8 cellular contexts compared by ENCODE assay signal in genomic region chr14:50083467-50084337, GRCh38. TPM values are rescaled to one million over a fixed set of nuclear protein-coding genes. Genes with fewer than 3 reads are reported as not detected.
A peak's percentile ranks its signal among the peaks of the same experiment; 100 is the strongest.
DNase-seq lines count a peak whose midpoint lies in the region; ATAC-seq and TF ChIP-seq lines count a peak whose summit lies in the region.

No MANE protein-coding gene starts in this region.

- peak overlapping the region; percentile 71 for H3K4me2 ChIP-seq in IMR-90 (ENCODE audit: low read depth, low read length)

- ATAC-seq in IMR-90 (ENCODE audit: low read depth), result peak; percentile 86

- CTCF ChIA-PET in IMR-90 (lab: Yijun Ruan, JAX), result no interaction called here
- CTCF ChIA-PET in activated naive CD4-positive, alpha-beta T cell treated with anti-CD3 and anti-CD28 coated beads for 36 hours (lab: Charles Lee), result interaction anchor here (0.5 to 3.7 kb wide), 10 partner anchors 10 to 225 kb away, joined by 3 to 34 read pairs (median 4); no protein-coding TSS in a partner anchor

- H3K27me3 ChIP-seq in IMR-90 (ENCODE audit: control insufficient read depth, insufficient read depth, low read length) (no peaks in the 10 kb centered on the region), spleen (replicated peaks in 1 of 7) (no peaks in the 10 kb centered on the region)

- WGBS in IMR-90 (ENCODE audit: extremely low coverage in 2 of 2, insufficient read length in 1 of 2), 2 experiments, result no CpG with 5 or more reads among the region's 17 CpGs
- WGBS in spleen, 5 donors, result 62 to 74% (median 66%) methylated on average over 10 to 17 of the region's 17 CpGs

- H3K4me3 ChIP-seq in IMR-90 (ENCODE audit: insufficient read depth, low read depth, low read length) (no peak overlapping the region), spleen (no peak overlapping the region)

- peak overlapping the region; percentile 91 for H3K27ac Mint-ChIP-seq in activated naive CD4-positive, alpha-beta T cell treated with anti-CD3 and anti-CD28 coated beads for 36 hours

- 0 out of 2 replicates have a peak, but pooled peaks have one; percentile 35 for TF ChIP-seq POLR2A in IMR-90 (IDR thresholded peaks at IDR 0.05; ENCODE audit: low read depth, low read length)
- no peak for TF ChIP-seq POLR2A in spleen (IDR thresholded peaks at IDR 0.05)

- peak overlapping the region; percentile 39; the same call in 1 of the 2 replicates for H4K5ac ChIP-seq in IMR-90 (ENCODE audit: low read depth, low read length)

- H2BK5ac ChIP-seq in IMR-90 (ENCODE audit: low read depth, low read length, poor library complexity, severe bottlenecking), result peak overlapping the region; percentile 84

- H3K23ac ChIP-seq in IMR-90 (ENCODE audit: low read depth, low read length), result 0 out of 2 replicates have a peak overlapping the region, but pooled peaks have one; percentile 33

- no peaks in the 10 kb centered on the region for H3K79me1 ChIP-seq in IMR-90 (ENCODE audit: low read depth in 1 of 2, low read length in 2 of 2)

- H2BK120ac ChIP-seq in IMR-90 (ENCODE audit: low read depth, low read length), result peak overlapping the region; percentile 24; the same call in 1 of the 2 replicates

- peaks cover 9% of the 10 kb centered on the region for H3K9me1 ChIP-seq in IMR-90 (ENCODE audit: insufficient read depth, low read length)

- H3K56ac ChIP-seq in IMR-90 (ENCODE audit: extremely low read depth, insufficient read depth, low read length), result no peak overlapping the region

- peak overlapping the region; percentile 41; the same call in 1 of the 2 replicates for H3K14ac ChIP-seq in IMR-90 (replicated peaks; ENCODE audit: low read depth, low read length)

- peak overlapping the region; percentile 58 for H3K4me3 Mint-ChIP-seq in activated naive CD4-positive, alpha-beta T cell treated with anti-CD3 and anti-CD28 coated beads for 36 hours

- H3K36me3 ChIP-seq in IMR-90 (ENCODE audit: control insufficient read depth, insufficient read depth, low read length) (no peaks in the 10 kb centered on the region), spleen (peaks cover 0 to 3% (median 0%) of the 10 kb centered on the region in 6 donors)

- H2AK5ac ChIP-seq in IMR-90 (ENCODE audit: low read depth, low read length), result peak overlapping the region; percentile 62

- no peaks in the 10 kb centered on the region for H3K36me3 Mint-ChIP-seq in activated naive CD4-positive, alpha-beta T cell treated with anti-CD3 and anti-CD28 coated beads for 36 hours (ENCODE audit: low read depth)

- H2AK9ac ChIP-seq in IMR-90 (replicated peaks; ENCODE audit: low read depth, low read length, poor library complexity), result peak overlapping the region; percentile 87

- peak; percentile 18 for DNase-seq in activated T-cell treated with anti-CD3 and anti-CD28 coated beads for 1 hour (ENCODE audit: low read depth)
- no peak for DNase-seq in activated T-cell treated with anti-CD3 and anti-CD28 coated beads for 4 hours
- DNase-seq in IMR-90, result peak; percentile 75
- DNase-seq in activated naive CD4-positive, alpha-beta T cell treated with anti-CD3 and anti-CD28 coated beads for 36 hours, result peak; percentile 79
- DNase-seq in spleen, result peak; percentile 81
- DNase-seq in NCI-H2107 (lab: John Stamatoyannopoulos, UW), result no peak
- no peak for DNase-seq in NCI-H748 (lab: John Stamatoyannopoulos, UW; ENCODE audit: unreplicated experiment)
- DNase-seq in cerebellum (ENCODE audit: low spot score), result no peak

- intact Hi-C loops in IMR-90 (cut with micrococcal nuclease) (no loop called here), spleen (cut with DNase I; ENCODE audit: low total_unique reads) (no loop called here)
- intact Hi-C loops in activated naive CD4-positive, alpha-beta T cell treated with anti-CD3 and anti-CD28 coated beads for 36 hours (cut with micrococcal nuclease), result loop anchor here (1.0 to 10.0 kb wide), 16 partner anchors 18 to 1781 kb away; partner anchors contain the start of genes DNAAF2, GNG2, KLHDC2 and MGAT2

- H2BK20ac ChIP-seq in IMR-90 (ENCODE audit: low read depth, low read length), result 0 out of 2 replicates have a peak overlapping the region, but pooled peaks have one; percentile 47

- no peaks in the 10 kb centered on the region for H4K20me1 ChIP-seq in IMR-90 (ENCODE audit: insufficient read depth, low read length)

- POLR2A ChIA-PET in IMR-90 (lab: Charles Lee; ENCODE audit: unreplicated experiment), result no interaction called here

- peak overlapping the region; percentile 75 for H3K18ac ChIP-seq in IMR-90 (ENCODE audit: low read depth, low read length)

- H3K27ac ChIP-seq in IMR-90 (ENCODE audit: insufficient read depth, low read length) (peak overlapping the region; percentile 69), spleen (peak overlapping the region; percentile 85 to 98 (median 92))

- H3K27me3 Mint-ChIP-seq in activated naive CD4-positive, alpha-beta T cell treated with anti-CD3 and anti-CD28 coated beads for 36 hours (ENCODE audit: low read depth), result no peaks in the 10 kb centered on the region

- H2AFZ ChIP-seq in IMR-90 (replicated peaks; ENCODE audit: low read length, poor library complexity), result peak overlapping the region; percentile 63

- dilution Hi-C loops in IMR-90 (cut with HindIII; ENCODE audit: low sequenced_read_pairs, unreplicated experiment), result no loop called here

- H3K4ac ChIP-seq in IMR-90 (ENCODE audit: low read depth, low read length), result peak overlapping the region; percentile 48

- H3K9me3 ChIP-seq in IMR-90 (ENCODE audit: control insufficient read depth, insufficient read depth, low read length) (no peaks in the 10 kb centered on the region), spleen (no peaks in the 10 kb centered on the region)

- H3K4me1 Mint-ChIP-seq in activated naive CD4-positive, alpha-beta T cell treated with anti-CD3 and anti-CD28 coated beads for 36 hours (ENCODE audit: low read depth), result peaks cover 77% of the 10 kb centered on the region

- H3K9ac ChIP-seq in IMR-90 (ENCODE audit: low read depth, low read length), result no peak overlapping the region

- H4K8ac ChIP-seq in IMR-90 (ENCODE audit: low read depth in 2 of 2, low read length in 2 of 2), result peak overlapping the region in 1 of 2 experiments; percentile 50; a peak in 2 of 4 replicates

- BruUV-seq in IMR-90 (replicated peaks; lab: Mats Ljungman, UMichigan), result no TSS peak

- in situ Hi-C loops in IMR-90 (cut with MboI; ENCODE audit: low sequenced_read_pairs), result no loop called here

- H3K4me1 ChIP-seq in IMR-90 (ENCODE audit: control insufficient read depth, insufficient read depth, low read length) (peaks cover 13% of the 10 kb centered on the region), spleen (peaks cover 29 to 83% (median 73%) of the 10 kb centered on the region in 6 donors)

- no peak for TF ChIP-seq CTCF in IMR-90 (conservative IDR thresholded peaks at IDR 0.05; ENCODE audit: low read depth, low read length)
- no peak for TF ChIP-seq CTCF in spleen (IDR thresholded peaks at IDR 0.05 in 8 of 11, conservative IDR thresholded peaks at IDR 0.05 in 3 of 11)

- peak overlapping the region; percentile 20; the same call in 1 of the 2 replicates for H4K91ac ChIP-seq in IMR-90 (ENCODE audit: insufficient read depth, low read depth, low read length)

- H3K9me3 Mint-ChIP-seq in activated naive CD4-positive, alpha-beta T cell treated with anti-CD3 and anti-CD28 coated beads for 36 hours, result peaks cover 2% of the 10 kb centered on the region

- peak; percentile 12; the same call in 1 of the 2 replicates for TF ChIP-seq RAD21 in IMR-90 (IDR thresholded peaks at IDR 0.05; ENCODE audit: low read length)

- 0 out of 3 replicates have a peak overlapping the region, but pooled peaks have one; percentile 8 for H2BK15ac ChIP-seq in IMR-90 (ENCODE audit: low read depth, low read length)

TF ChIP-seq in IMR-90, 13 proteins besides CTCF, POLR2A, EP300 and RAD21:
- TF ChIP-seq FOS (IDR thresholded peaks at IDR 0.05; ENCODE audit: low read depth, low read length) (0 out of 2 replicates have a peak, but pooled peaks have one; percentile 51), BHLHE40 (IDR thresholded peaks at IDR 0.05; ENCODE audit: low read depth, low read length) (peak; percentile 64), CHD1 (IDR thresholded peaks at IDR 0.05; ENCODE audit: low read depth, low read length) (no peak)

RNA-seq across cellular contexts. Expression of gene VCPKMT, which starts 32.7 kb away (rescaled TPM):
- 2.5 and 4.7 TPM in 2 replicates for total RNA-seq in IMR-90 (2012; rRNA removed)
- 4.7 and 5.2 TPM in 2 replicates for polyA plus RNA-seq in IMR-90 (2012; rRNA removed)
- 2.1 and 3.1 TPM in 2 replicates for polyA plus RNA-seq in IMR-90 (2012; cell fraction: cytosol; rRNA removed)
- 7.2 and 10.5 TPM in 2 replicates for polyA plus RNA-seq in IMR-90 (2012; cell fraction: nucleus; rRNA removed; ENCODE audit: low replicate concordance)
- 10 to 100 TPM in 1 of 2 experiments, 1 to 10 TPM in 1; 9.6 to 10.5 TPM for total RNA-seq in activated naive CD4-positive, alpha-beta T cell treated with anti-CD3 and anti-CD28 coated beads for 36 hours
- total RNA-seq in spleen, result 10 to 100 TPM in 6 of 7 donors, 1 to 10 TPM in 1; 9.2 to 16.8 (median 11.8) TPM
- polyA plus RNA-seq in spleen, result 10 to 100 TPM; 15.9 to 28.8 (median 21.8) TPM
- total RNA-seq in cerebellum, result 10.7 TPM

Comparison
In these comparisons a context has a peak if more than half of its experiments do, and no peak if none do; other contexts are left out.
1. DNase-seq: peak in activated T-cell treated with anti-CD3 and anti-CD28 coated beads for 1 hour (single experiment), IMR-90 (single experiment), activated naive CD4-positive, alpha-beta T cell treated with anti-CD3 and anti-CD28 coated beads for 36 hours (single experiment) and spleen (single experiment); none in activated T-cell treated with anti-CD3 and anti-CD28 coated beads for 4 hours (single experiment), NCI-H2107 (single experiment), NCI-H748 (single experiment) and cerebellum (single experiment).